8 cellular contexts compared by ENCODE assay signal in genomic region chr10:113126506-113127192, GRCh38.
DNase-seq lines count a peak whose midpoint lies in the region; ATAC-seq and TF ChIP-seq lines count a peak whose summit lies in the region.

No MANE protein-coding gene starts in this region.

- H3K9me3 ChIP-seq in DND-41 (ENCODE audit: insufficient read depth, low read length, severe bottlenecking) (no peaks in the 10 kb centered on the region), iPS-15b (ENCODE audit: control insufficient read depth, insufficient read depth, low read length) (no peaks in the 10 kb centered on the region)

- H3K4me3 ChIP-seq in DND-41 (ENCODE audit: low read depth in 1 of 2, low read length in 2 of 2) = no peak overlapping the region
- H3K4me3 ChIP-seq in iPS-15b (ENCODE audit: low read depth, low read length) = peak overlapping the region; percentile 16

- H2AFZ ChIP-seq in DND-41 (ENCODE audit: low read depth, low read length) = no peak overlapping the region

- H3K9ac ChIP-seq in DND-41 (ENCODE audit: low read depth, low read length) (no peak overlapping the region), iPS-15b (ENCODE audit: low read depth, low read length) (no peak overlapping the region)

- TF ChIP-seq CTCF in DND-41 (IDR thresholded peaks at IDR 0.05; ENCODE audit: borderline replicate concordance, extremely low read depth, low read length, poor library complexity, severe bottlenecking) (peak; percentile 6), LNCAP (IDR thresholded peaks at IDR 0.05) (peak; percentile 93), brain (conservative IDR thresholded peaks at IDR 0.05) (peak; percentile 71 to 78)

- ATAC-seq in DND-41 (ENCODE audit: insufficient read depth, low read depth) (no peak), sciatic nerve (peak; percentile 87), HG03175 (IDR thresholded peaks at IDR 0.05; ENCODE audit: unreplicated experiment) (no peak), HG02763 (IDR thresholded peaks at IDR 0.05; ENCODE audit: unreplicated experiment) (no peak)

- H3K36me3 Mint-ChIP-seq in brain = no peaks in the 10 kb centered on the region

- H3K36me3 ChIP-seq in DND-41 (ENCODE audit: insufficient read depth, low read length) = no peaks in the 10 kb centered on the region
- H3K36me3 ChIP-seq in iPS-15b (ENCODE audit: control insufficient read depth, insufficient read depth, low read length) = no peaks in the 10 kb centered on the region

- no peak overlapping the region for H3K4me2 ChIP-seq in DND-41 (ENCODE audit: insufficient read depth, low read length)

- no peaks in the 10 kb centered on the region; the same call in 1 of the 2 replicates for H3K79me2 ChIP-seq in DND-41 (ENCODE audit: insufficient read depth, low read length)

- intact Hi-C loops in sciatic nerve (cut with DNase I) = loop anchor here (10.0 kb wide), 1 partner anchor 172 kb away; the partner anchor contains the start of gene TCF7L2

- peaks cover 69% of the 10 kb centered on the region for H3K27me3 Mint-ChIP-seq in brain

- H3K27me3 ChIP-seq in DND-41 (ENCODE audit: insufficient read depth, low read length, poor library complexity) (no peaks in the 10 kb centered on the region), iPS-15b (ENCODE audit: control insufficient read depth, insufficient read depth, low read length) (no peaks in the 10 kb centered on the region)

- peaks cover 0 to 2% (median 0%) of the 10 kb centered on the region in 5 experiments for H3K9me3 Mint-ChIP-seq in brain

- DNase-seq in DND-41 (no peak), T follicular helper cell (ENCODE audit: low read depth) (peak; percentile 10), sciatic nerve (ENCODE audit: low spot score) (peak; percentile 77)

- peaks cover 26% of the 10 kb centered on the region; the same call in 1 of the 2 replicates for H4K20me1 ChIP-seq in DND-41 (ENCODE audit: insufficient read depth, low read length)

- H3K4me1 ChIP-seq in DND-41 (ENCODE audit: insufficient read depth, low read length) (no peaks in the 10 kb centered on the region), iPS-15b (ENCODE audit: control insufficient read depth, insufficient read depth, low read length) (peaks cover 41% of the 10 kb centered on the region)

- H3K4me1 Mint-ChIP-seq in brain = peaks cover 76% of the 10 kb centered on the region

- H3K27ac ChIP-seq in DND-41 (ENCODE audit: low read length) = no peak overlapping the region

- H3K4me3 Mint-ChIP-seq in brain = peak overlapping the region; percentile 84 to 89 (median 86)

- peak overlapping the region in 4 of 5 experiments; percentile 29 to 71 (median 47) for H3K27ac Mint-ChIP-seq in brain

Comparison
In these comparisons a context has a peak if more than half of its experiments do, and no peak if none do; other contexts are left out.
1. CTCF ChIP-seq: peak in every context shown above with its lines; median percentile 93 in LNCAP; 74 in brain; 6 in DND-41.